ENCODE assay signal across 8 cellular contexts in genomic region chr9:22240619-22241018, GRCh38.
A peak's percentile ranks its signal among the peaks of the same experiment; 100 is the strongest.
DNase-seq lines count a peak whose midpoint lies in the region; ATAC-seq, FAIRE-seq and TF ChIP-seq lines count a peak whose summit lies in the region.

No MANE protein-coding gene starts in this region.

- intact Hi-C loops in left colon (cut with DNase I, micrococcal nuclease), result loop anchor here in 1 of 2 donors (10.0 kb wide), 1 partner anchor 214 kb away; no protein-coding TSS in a partner anchor

- H4K20me1 ChIP-seq in KMS-11 (ENCODE audit: insufficient read depth), result no peaks in the 10 kb centered on the region

- ATAC-seq in GM21717 (IDR thresholded peaks at IDR 0.05; ENCODE audit: unreplicated experiment), result peak; percentile 69
- ATAC-seq in left colon, result no peak

- no peaks in the 10 kb centered on the region for H3K79me2 ChIP-seq in KMS-11 (ENCODE audit: insufficient read depth, low read depth)

- H2AFZ ChIP-seq in KMS-11 (ENCODE audit: low read depth), result peak overlapping the region; percentile 28; the same call in 1 of the 2 replicates

- H3K4me1 ChIP-seq in KMS-11 (ENCODE audit: low read depth, poor library complexity, severe bottlenecking), result peaks cover 89% of the 10 kb centered on the region

- peak overlapping the region; percentile 88 for H3K4me2 ChIP-seq in KMS-11

- DNase-seq in GM13977 (ENCODE audit: low spot score), result peak; percentile 35
- peak; percentile 61 for DNase-seq in fibroblast of the aortic adventitia (ENCODE audit: low read depth)
- DNase-seq in D721Med (ENCODE audit: insufficient read length, low spot score), result no peak
- DNase-seq in NCI-H345 treated with DMSO at 0.1 percent for 48 hours (lab: John Stamatoyannopoulos, UW; ENCODE audit: unreplicated experiment), result no peak
- no peak for DNase-seq in left colon
- no peak for DNase-seq in activated naive CD4-positive, alpha-beta T cell treated with anti-CD3 and anti-CD28 coated beads, Interleukin-2, amount 50 U/mL, for 16 hours

- no peaks in the 10 kb centered on the region for H3K27me3 ChIP-seq in KMS-11 (ENCODE audit: insufficient read depth, low read depth)

- peak overlapping the region; percentile 91 for H3K27ac ChIP-seq in KMS-11

- peak overlapping the region; percentile 54 for H3K9ac ChIP-seq in KMS-11

- H3K36me3 ChIP-seq in KMS-11 (ENCODE audit: insufficient read depth), result no peaks in the 10 kb centered on the region

- in situ Hi-C loops in GM13977 (cut with MboI; ENCODE audit: low pct_unique_long_range_greater_than_20kb, low sequenced_read_pairs, unreplicated experiment), result no loop called here

- no peak for FAIRE-seq in D721Med (lab: Jason Lieb, UNC)

- TF ChIP-seq CTCF in GM13977 (IDR thresholded peaks at IDR 0.05; ENCODE audit: extremely low read depth, insufficient read depth, missing control alignments), result no peak
- TF ChIP-seq CTCF in KMS-11 (conservative IDR thresholded peaks at IDR 0.05; ENCODE audit: low read depth, low read length), result no peak
- no peak for TF ChIP-seq CTCF in fibroblast of the aortic adventitia (IDR thresholded peaks at IDR 0.05; ENCODE audit: insufficient read depth, low read length)
- TF ChIP-seq CTCF in D721Med (IDR thresholded peaks at IDR 0.05; ENCODE audit: insufficient read depth, missing control alignments), result no peak

- H3K4me3 ChIP-seq in KMS-11 (IDR thresholded peaks at IDR 0.05; ENCODE audit: insufficient read depth, low read depth, low read length), result no peak overlapping the region
- no peak overlapping the region for H3K4me3 ChIP-seq in fibroblast of the aortic adventitia (ENCODE audit: low read depth, low read length)

Comparison
In these comparisons a context has a peak if more than half of its experiments do, and no peak if none do; other contexts are left out.
1. DNase-seq: peak in GM13977 (single experiment) and fibroblast of the aortic adventitia (single experiment); none in D721Med (single experiment), NCI-H345 treated with DMSO at 0.1 percent for 48 hours (single experiment), left colon (0 of 2) and activated naive CD4-positive, alpha-beta T cell treated with anti-CD3 and anti-CD28 coated beads, Interleukin-2, amount 50 U/mL, for 16 hours (single experiment).